In the genomic region with DNA sequence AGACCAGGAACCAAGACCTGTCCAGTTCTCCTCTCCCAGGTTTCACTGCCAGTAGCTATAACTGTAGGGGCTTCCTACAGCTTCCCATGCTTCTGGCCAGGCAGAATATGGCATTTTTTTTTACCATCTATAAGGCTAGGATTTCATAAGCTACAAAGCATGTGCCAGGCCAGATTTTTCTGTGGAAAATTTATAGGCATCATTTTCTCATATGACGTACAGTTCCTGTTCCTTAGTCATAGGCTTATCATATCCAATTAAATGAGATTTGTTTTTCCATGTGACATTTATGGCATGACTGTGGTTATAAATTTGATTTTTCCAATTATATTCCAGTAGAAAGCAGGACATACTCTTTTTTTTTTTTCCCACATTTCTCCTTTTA, we compare ENCODE assay signal across 14 cellular contexts.
DNase-seq lines count a peak whose midpoint lies in the region; ATAC-seq and TF ChIP-seq lines count a peak whose summit lies in the region.
"Had no signal": no experiment of that assay in that cellular context is flagged by ENCODE, and none has a peak within 500 bp of the region (broad histone marks: within the 10 kb centered on the region; RNA-seq: fewer than 3 reads in every experiment).

No MANE protein-coding gene starts in this region.

- DNase-seq in LoVo (ENCODE audit: low spot score): peak; percentile 85
- peak; percentile 15 for DNase-seq in retinal pigment epithelial cell (ENCODE audit: low read depth)
- DNase-seq in posterior cingulate gyrus: no peak
- DNase-seq: activated CD4-positive, CD25-positive, alpha-beta regulatory T cell; C1 segment of cervical spinal cord; caudate nucleus; islet precursor cell; NK-92 treated with Interleukin-12 subunit alpha and Interleukin-12 subunit beta, amount 100 ng/mL, for 24 hours; upper lobe of right lung had no signal

- intact Hi-C loops in posterior cingulate gyrus (cut with DNase I): no loop called here

- no peaks in the 10 kb centered on the region for H3K27me3 Mint-ChIP-seq in activated T-helper 17 cell treated with anti-CD3 and anti-CD28 coated beads, Interleukin-2, amount 50 U/mL, for 72 hours

- TF ChIP-seq CTCF in retinal pigment epithelial cell (conservative IDR thresholded peaks at IDR 0.05; ENCODE audit: low read depth, low read length): no peak

- H3K36me3 Mint-ChIP-seq in activated T-helper 17 cell treated with anti-CD3 and anti-CD28 coated beads, Interleukin-2, amount 50 U/mL, for 72 hours (ENCODE audit: low read depth): no peaks in the 10 kb centered on the region
- H3K36me3 Mint-ChIP-seq: activated naive CD8-positive, alpha-beta T cell had no signal

- H3K27ac Mint-ChIP-seq in activated T-helper 17 cell treated with anti-CD3 and anti-CD28 coated beads, Interleukin-2, amount 50 U/mL, for 72 hours: no peak overlapping the region
- H3K27ac Mint-ChIP-seq: activated naive CD8-positive, alpha-beta T cell had no signal

- peak; percentile 13 for ATAC-seq in GM19463 (IDR thresholded peaks at IDR 0.05; ENCODE audit: unreplicated experiment)
- no peak for ATAC-seq in activated T-helper 17 cell treated with anti-CD3 and anti-CD28 coated beads, Interleukin-2, amount 50 U/mL, for 72 hours (replicated peaks)
- no peak for ATAC-seq in GM21367 (IDR thresholded peaks at IDR 0.05; ENCODE audit: unreplicated experiment)
- no peak for ATAC-seq in HG03025 (IDR thresholded peaks at IDR 0.05; ENCODE audit: low FRiP score, unreplicated experiment)
- ATAC-seq: upper lobe of right lung had no signal

- no peak overlapping the region for H3K4me3 ChIP-seq in retinal pigment epithelial cell (ENCODE audit: low read length)
- H3K4me3 ChIP-seq: upper lobe of right lung had no signal

- no peaks in the 10 kb centered on the region for H3K9me3 Mint-ChIP-seq in activated T-helper 17 cell treated with anti-CD3 and anti-CD28 coated beads, Interleukin-2, amount 50 U/mL, for 72 hours

- peak overlapping the region; percentile 62 for H3K4me3 Mint-ChIP-seq in activated T-helper 17 cell treated with anti-CD3 and anti-CD28 coated beads, Interleukin-2, amount 50 U/mL, for 72 hours
- H3K4me3 Mint-ChIP-seq: activated naive CD8-positive, alpha-beta T cell had no signal

- peaks cover 4% of the 10 kb centered on the region for H3K4me1 Mint-ChIP-seq in activated T-helper 17 cell treated with anti-CD3 and anti-CD28 coated beads, Interleukin-2, amount 50 U/mL, for 72 hours

Comparison
In these comparisons a context has a peak if more than half of its experiments do, and no peak if none do; other contexts are left out.
1. DNase-seq: peak in LoVo (single experiment) and retinal pigment epithelial cell (single experiment); none in posterior cingulate gyrus (0 of 10).